17 cellular contexts compared by ENCODE assay signal in the genomic region with DNA sequence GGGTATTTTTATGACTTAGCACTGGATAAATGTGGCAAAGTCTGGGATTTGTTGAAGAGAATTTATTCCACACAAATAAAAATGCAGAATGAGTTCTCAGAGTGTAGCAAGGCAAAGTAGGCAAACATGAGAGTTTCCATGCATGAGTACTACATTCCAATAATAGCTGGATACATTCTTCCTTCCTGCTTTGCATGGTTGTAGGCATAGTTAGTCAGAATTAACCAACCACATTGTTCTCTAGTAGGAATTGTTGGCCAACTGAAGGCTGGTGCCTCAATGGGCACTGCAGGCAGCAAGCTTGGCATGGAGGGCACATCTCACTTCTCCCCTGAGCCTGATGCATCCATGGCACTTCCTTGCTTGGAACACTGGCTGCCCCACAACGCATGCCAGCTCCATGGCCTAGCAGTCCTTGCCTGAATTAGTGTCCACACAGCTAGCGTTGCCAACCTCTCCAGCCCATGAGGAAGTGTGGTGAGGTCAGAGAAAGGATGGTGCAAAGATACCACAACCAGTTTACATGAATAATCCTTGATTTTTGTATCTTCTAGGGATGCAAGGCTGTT.
DNase-seq lines count a peak whose midpoint lies in the region; ATAC-seq and TF ChIP-seq lines count a peak whose summit lies in the region.
"Had no signal": no experiment of that assay in that cellular context is flagged by ENCODE, and none has a peak within 500 bp of the region (broad histone marks: within the 10 kb centered on the region; RNA-seq: fewer than 3 reads in every experiment).

No MANE protein-coding gene starts in this region.

- H3F3A ChIP-seq in PC-3 (ENCODE audit: low read length, unreplicated experiment) = no peaks in the 10 kb centered on the region

- BruUV-seq in PC-3 (replicated peaks; lab: Mats Ljungman, UMichigan) = no TSS peak

- H3K9me3 ChIP-seq in PC-3 (ENCODE audit: low read length) (no peaks in the 10 kb centered on the region), mesodermal cell (ENCODE audit: control insufficient read depth, low read length) (no peaks in the 10 kb centered on the region)

- H3K9ac ChIP-seq in PC-3 (ENCODE audit: low read length) = no peak overlapping the region
- H3K9ac ChIP-seq: KMS-11 had no signal

- H3K4me3 Mint-ChIP-seq in activated T-cell treated with anti-CD3 and anti-CD28 coated beads, Interleukin-2, amount 50 U/mL, for 24 hours = no peak overlapping the region
- H3K4me3 Mint-ChIP-seq: activated T-helper 1 cell treated with anti-CD3 and anti-CD28 coated beads, Interleukin-12 subunit alpha, Interleukin-12 subunit beta, Interleukin-2, Interleukin-4 antibody, amounts not matched to agents 30 ng/mL and 10 ng/mL and 1 ng/mL, durations not matched to agents 14 hours and 24 hours and 36 hours; stimulated activated naive B cell treated with anti-CD40 and anti-IgM and Interleukin-4, amounts not matched to agents 10 μg/mL and 1 μg/mL and 100 μg/mL, for 72 hours had no signal

- H3K79me2 ChIP-seq in PC-3 (ENCODE audit: low read length) = no peaks in the 10 kb centered on the region

- intact Hi-C loops in PC-3 (cut with micrococcal nuclease) = no loop called here

- POLR2A ChIA-PET in PC-3 (lab: Charles Lee; ENCODE audit: unreplicated experiment) = no interaction called here

- no peak overlapping the region for H3K27ac Mint-ChIP-seq in activated T-cell treated with anti-CD3 and anti-CD28 coated beads, Interleukin-2, amount 50 U/mL, for 24 hours
- H3K27ac Mint-ChIP-seq: stimulated activated naive B cell treated with anti-CD40 and anti-IgM and Interleukin-4, amounts not matched to agents 10 μg/mL and 1 μg/mL and 100 μg/mL, for 72 hours had no signal

- H3K4me1 ChIP-seq in PC-3 (ENCODE audit: insufficient read depth, low read length) = 0 out of 2 replicates have a peak, but pooled peaks cover 6% of the 10 kb centered on the region
- peaks cover 6% of the 10 kb centered on the region for H3K4me1 ChIP-seq in mesodermal cell (ENCODE audit: control insufficient read depth, insufficient read depth, low read length, poor library complexity, severe bottlenecking)

- no peaks in the 10 kb centered on the region for H3K36me3 Mint-ChIP-seq in activated T-cell treated with anti-CD3 and anti-CD28 coated beads, Interleukin-2, amount 50 U/mL, for 24 hours (ENCODE audit: low read depth)
- H3K36me3 Mint-ChIP-seq: stimulated activated naive B cell treated with anti-CD40 and anti-IgM and Interleukin-4, amounts not matched to agents 10 μg/mL and 1 μg/mL and 100 μg/mL, for 72 hours had no signal

- no peaks in the 10 kb centered on the region for H3K36me3 ChIP-seq in PC-3 (ENCODE audit: low read depth, low read length)
- H3K36me3 ChIP-seq in mesodermal cell (ENCODE audit: control insufficient read depth, insufficient read depth, low read length) = no peaks in the 10 kb centered on the region

- H3K4me1 Mint-ChIP-seq in activated T-cell treated with anti-CD3 and anti-CD28 coated beads, Interleukin-2, amount 50 U/mL, for 24 hours (ENCODE audit: low read depth) = peaks cover 20% of the 10 kb centered on the region
- H3K4me1 Mint-ChIP-seq: stimulated activated naive B cell treated with anti-CD40 and anti-IgM and Interleukin-4, amounts not matched to agents 10 μg/mL and 1 μg/mL and 100 μg/mL, for 72 hours had no signal

- no peak for ATAC-seq in PC-3
- ATAC-seq: activated CD4-positive, CD25-positive, alpha-beta regulatory T cell treated with anti-CD3 and anti-CD28 coated beads, Interleukin-2, amount 50 U/mL, for 24 hours; esophagus mucosa; stimulated activated naive B cell treated with anti-CD40 and anti-IgM and Interleukin-4, amounts not matched to agents 10 μg/mL and 1 μg/mL and 100 μg/mL, for 72 hours had no signal

- TF ChIP-seq CTCF in AG10803 (conservative IDR thresholded peaks at IDR 0.05; ENCODE audit: low read length) (no peak), PC-3 (conservative IDR thresholded peaks at IDR 0.05; ENCODE audit: low read depth, low read length) (no peak)

- H2AFZ ChIP-seq in PC-3 (ENCODE audit: low read length) = no peak overlapping the region

- no peaks in the 10 kb centered on the region for H3K9me2 ChIP-seq in PC-3 (replicated peaks; ENCODE audit: low read length)

- H3K4me2 ChIP-seq in PC-3 (ENCODE audit: low read length) = no peak overlapping the region
- H3K4me2 ChIP-seq: KMS-11 had no signal

- H3K27ac ChIP-seq in PC-3 (ENCODE audit: low read length) (no peak overlapping the region), mesodermal cell (ENCODE audit: low read depth, low read length, severe bottlenecking) (peak overlapping the region; percentile 72)
- H3K27ac ChIP-seq: C4-2B, KMS-11 had no signal

- DNase-seq in AG10803 (ENCODE audit: low read depth) = peak; percentile 93
- peak; percentile 39 for DNase-seq in PC-3
- DNase-seq in epidermal melanocyte (ENCODE audit: insufficient read length, low spot score) = peak; percentile 23
- DNase-seq in retina = no peak
- DNase-seq in HT-29 (ENCODE audit: low spot score) = no peak
- DNase-seq in activated CD4-positive, alpha-beta T cell treated with anti-CD3 and anti-CD28 coated beads, Interleukin-2, amount 50 U/mL, for 4 hours = no peak
- DNase-seq in activated T-cell treated with anti-CD3 and anti-CD28 coated beads, Interleukin-2, amount 50 U/mL, for 24 hours = no peak
- DNase-seq: caudate nucleus; NCI-H2029 treated with DMSO at 0.1 percent for 48 hours; stimulated activated CD4-positive, alpha-beta T cell treated with anti-CD3 and anti-CD28 coated beads, Interleukin-4, amount 100 ng/mL, for 1 hour; stimulated activated naive B cell treated with anti-CD40 and anti-IgM and Interleukin-4, amounts not matched to agents 10 μg/mL and 1 μg/mL and 100 μg/mL, for 72 hours had no signal

- no peaks in the 10 kb centered on the region for H3K9me3 Mint-ChIP-seq in activated T-cell treated with anti-CD3 and anti-CD28 coated beads, Interleukin-2, amount 50 U/mL, for 24 hours
- H3K9me3 Mint-ChIP-seq: stimulated activated naive B cell treated with anti-CD40 and anti-IgM and Interleukin-4, amounts not matched to agents 10 μg/mL and 1 μg/mL and 100 μg/mL, for 72 hours had no signal

- no peaks in the 10 kb centered on the region for H3K27me3 Mint-ChIP-seq in activated T-cell treated with anti-CD3 and anti-CD28 coated beads, Interleukin-2, amount 50 U/mL, for 24 hours
- H3K27me3 Mint-ChIP-seq: stimulated activated naive B cell treated with anti-CD40 and anti-IgM and Interleukin-4, amounts not matched to agents 10 μg/mL and 1 μg/mL and 100 μg/mL, for 72 hours had no signal

- no peaks in the 10 kb centered on the region for H4K20me1 ChIP-seq in PC-3 (ENCODE audit: low read length)

- H3K4me3 ChIP-seq in AG10803 (ENCODE audit: low read length) (no peak overlapping the region), PC-3 (ENCODE audit: low read length) (no peak overlapping the region), mesodermal cell (ENCODE audit: extremely low read depth, insufficient read depth, low read length, poor library complexity, severe bottlenecking) (no peak overlapping the region)

- CTCF ChIA-PET in PC-3 (lab: Charles Lee) = no interaction called here

- WGBS in mesodermal cell (ENCODE audit: insufficient coverage in 2 of 2), 2 experiments = 100% methylated on average over 1 of the region's 2 CpGs; no CpG with 5 or more reads in 1 of the 2 experiments

- H3K27me3 ChIP-seq in PC-3 (ENCODE audit: low read length) = peaks cover 5% of the 10 kb centered on the region; the same call in 1 of the 2 replicates

Comparison
In these comparisons a context has a peak if more than half of its experiments do, and no peak if none do; other contexts are left out.
1. DNase-seq: peak in AG10803 (single experiment), PC-3 (single experiment) and epidermal melanocyte (single experiment); none in retina (single experiment), HT-29 (single experiment), activated CD4-positive, alpha-beta T cell treated with anti-CD3 and anti-CD28 coated beads, Interleukin-2, amount 50 U/mL, for 4 hours (0 of 2) and activated T-cell treated with anti-CD3 and anti-CD28 coated beads, Interleukin-2, amount 50 U/mL, for 24 hours (single experiment).